ENCODE assay signal across 40 cellular contexts in genomic region chr17:45851022-45851421, GRCh38. TPM values are rescaled to one million over a fixed set of nuclear protein-coding genes. Genes with fewer than 3 reads are reported as not detected.
"Had no signal": no experiment of that assay in that cellular context is flagged by ENCODE, and none has a peak within 500 bp of the region (broad histone marks: within the 10 kb centered on the region; RNA-seq: fewer than 3 reads in every experiment).

No MANE protein-coding gene starts in this region.

- DNase-seq: activated B cell treated with CpG ODN at 0.5 μM for 24 hours; activated CD4-positive, alpha-beta memory T cell treated with anti-CD3 and anti-CD28 coated beads, Interleukin-2, amount 10 ng/mL, durations not matched to agents 7 days and 5 days; activated CD4-positive, alpha-beta T cell treated with anti-CD3 and anti-CD28 coated beads for 4 hours; activated CD4-positive, alpha-beta T cell treated with anti-CD3 and anti-CD28 coated beads, Interleukin-2, amount 50 U/mL, for 1 hour; activated CD4-positive, CD25-positive, alpha-beta regulatory T cell treated with anti-CD3 and anti-CD28 coated beads, Interleukin-2, amount 50 U/mL, for 72 hours; activated CD8-positive, alpha-beta memory T cell treated with anti-CD3 and anti-CD28 coated beads for 24 hours; activated CD8-positive, alpha-beta memory T cell treated with anti-CD3 and anti-CD28 coated beads, Interleukin-2, amount 10 ng/mL, durations not matched to agents 7 days and 5 days; activated CD8-positive, alpha-beta memory T cell treated with anti-CD3 and anti-CD28 coated beads, Interleukin-2, amount 50 U/mL, for 48 hours; activated effector memory CD4-positive, alpha-beta T cell treated with Interleukin-2 at 50 U/mL for 16 hours; activated naive CD4-positive, alpha-beta T cell; activated naive CD4-positive, alpha-beta T cell treated with anti-CD3 and anti-CD28 coated beads, Interleukin-2, amount 50 U/mL, for 16 hours; activated naive CD8-positive, alpha-beta T cell treated with anti-CD3 and anti-CD28 coated beads for 36 hours; activated T-cell treated with anti-CD3 and anti-CD28 coated beads, Interleukin-2, amount 50 U/mL, for 48 hours; amniotic stem cell; brain microvascular endothelial cell; NCI-H1105; NCI-H1417 treated with DMSO at 0.1 percent for 48 hours; NCI-H187 treated with DMSO at 0.1 percent for 48 hours; NCI-H2081; NCI-H2171 treated with DMSO at 0.1 percent for 48 hours; NCI-H2227 treated with DMSO at 0.1 percent for 48 hours; NCI-H446; NCI-H526 treated with DMSO at 0.1 percent for 48 hours; NCI-H774; NK-92 treated with Interleukin-12 subunit alpha and Interleukin-12 subunit beta, amount 100 ng/mL, for 24 hours; PC-3; SIG-M5; SW 1271; T-helper 1 cell; T-helper 2 cell; T-helper 9 cell had no signal

- H3K27ac ChIP-seq: brain microvascular endothelial cell, cardiac muscle cell, Peyer's patch, VCaP had no signal

- H3K36me3 Mint-ChIP-seq: activated CD8-positive, alpha-beta memory T cell treated with anti-CD3 and anti-CD28 coated beads, Interleukin-2, amount 10 ng/mL, durations not matched to agents 7 days and 5 days; activated naive CD8-positive, alpha-beta T cell treated with anti-CD3 and anti-CD28 coated beads for 36 hours had no signal

- H3K4me1 Mint-ChIP-seq: activated B cell treated with CpG ODN at 0.5 μM for 24 hours; activated CD4-positive, alpha-beta memory T cell treated with anti-CD3 and anti-CD28 coated beads, Interleukin-2, amount 10 ng/mL, durations not matched to agents 7 days and 5 days had no signal

- H3K4me3 ChIP-seq: cardiac muscle cell, K562, Peyer's patch had no signal

- H3K36me3 ChIP-seq: brain microvascular endothelial cell, cardiac muscle cell, Peyer's patch had no signal

- H3K9me3 Mint-ChIP-seq: activated B cell treated with CpG ODN at 0.5 μM for 24 hours; activated CD4-positive, alpha-beta memory T cell treated with anti-CD3 and anti-CD28 coated beads, Interleukin-2, amount 10 ng/mL, durations not matched to agents 7 days and 5 days; activated naive CD8-positive, alpha-beta T cell treated with anti-CD3 and anti-CD28 coated beads for 36 hours had no signal

- FAIRE-seq: K562 had no signal

- H3K27me3 ChIP-seq: brain microvascular endothelial cell, cardiac muscle cell, Peyer's patch had no signal

- H3K27ac Mint-ChIP-seq: activated B cell treated with CpG ODN at 0.5 μM for 24 hours; activated CD4-positive, alpha-beta memory T cell treated with anti-CD3 and anti-CD28 coated beads, Interleukin-2, amount 10 ng/mL, durations not matched to agents 7 days and 5 days; activated CD8-positive, alpha-beta memory T cell treated with anti-CD3 and anti-CD28 coated beads, Interleukin-2, amount 10 ng/mL, durations not matched to agents 7 days and 5 days; activated naive CD8-positive, alpha-beta T cell treated with anti-CD3 and anti-CD28 coated beads for 36 hours had no signal

- ATAC-seq: activated CD8-positive, alpha-beta memory T cell treated with anti-CD3 and anti-CD28 coated beads, Interleukin-2, amount 10 ng/mL, durations not matched to agents 7 days and 5 days; K562; PC-3; Right ventricle myocardium inferior; SK-N-SH treated with all-trans-retinoic acid at 6 μM for 48 hours had no signal

- H3K4me3 Mint-ChIP-seq: activated B cell treated with CpG ODN at 0.5 μM for 24 hours; activated CD4-positive, alpha-beta memory T cell treated with anti-CD3 and anti-CD28 coated beads, Interleukin-2, amount 10 ng/mL, durations not matched to agents 7 days and 5 days; activated CD8-positive, alpha-beta memory T cell treated with anti-CD3 and anti-CD28 coated beads, Interleukin-2, amount 10 ng/mL, durations not matched to agents 7 days and 5 days; activated naive CD8-positive, alpha-beta T cell treated with anti-CD3 and anti-CD28 coated beads for 36 hours had no signal

- H3K4me1 ChIP-seq: Peyer's patch had no signal

- H3K9me3 ChIP-seq: Peyer's patch had no signal

RNA-seq across cellular contexts. Expression of gene SPPL2C, which starts 6.3 kb away (rescaled TPM):
- total RNA-seq: activated B cell treated with CpG ODN at 0.5 μM for 24 hours; activated CD4-positive, alpha-beta memory T cell treated with anti-CD3 and anti-CD28 coated beads, Interleukin-2, amount 10 ng/mL, durations not matched to agents 7 days and 5 days; activated CD8-positive, alpha-beta memory T cell treated with anti-CD3 and anti-CD28 coated beads, Interleukin-2, amount 10 ng/mL, durations not matched to agents 7 days and 5 days; activated naive CD8-positive, alpha-beta T cell treated with anti-CD3 and anti-CD28 coated beads for 36 hours; aorta; K562; M059J; PC-3; Peyer's patch; Right ventricle myocardium inferior; SK-MEL-5 had no signal
- polyA plus RNA-seq: aorta, cardiac muscle cell, K562 had no signal
